15 cellular contexts compared by ENCODE assay signal in genomic region chr11:31655483-31655882, GRCh38.
A peak's percentile ranks its signal among the peaks of the same experiment; 100 is the strongest.
DNase-seq lines count a peak whose midpoint lies in the region; ATAC-seq, FAIRE-seq and TF ChIP-seq lines count a peak whose summit lies in the region.
"Had no signal": no experiment of that assay in that cellular context is flagged by ENCODE, and none has a peak within 500 bp of the region (broad histone marks: within the 10 kb centered on the region; RNA-seq: fewer than 3 reads in every experiment).

No MANE protein-coding gene starts in this region.

- peak; percentile 48 for DNase-seq in AG08395 (ENCODE audit: low spot score)
- peak; percentile 92 for DNase-seq in HS-5 (ENCODE audit: low read depth)
- DNase-seq in amniotic stem cell (lab: John Stamatoyannopoulos, UW) = peak; percentile 3
- peak; percentile 40 for DNase-seq in keratinocyte (ENCODE audit: low read depth, low spot score)
- no peak for DNase-seq in Right ventricle myocardium inferior (ENCODE audit: missing footprints)
- DNase-seq in NCI-H2081 treated with DMSO at 0.1 percent for 48 hours (lab: John Stamatoyannopoulos, UW) = no peak
- DNase-seq in NCI-H345 treated with DMSO at 0.1 percent for 48 hours (lab: John Stamatoyannopoulos, UW; ENCODE audit: unreplicated experiment) = no peak
- DNase-seq in NCI-H2171 treated with DMSO at 0.1 percent for 48 hours (lab: John Stamatoyannopoulos, UW) = no peak
- DNase-seq: activated CD4-positive, alpha-beta memory T cell treated with anti-CD3 and anti-CD28 coated beads for 36 hours; activated naive CD4-positive, alpha-beta T cell treated with anti-CD3 and anti-CD28 coated beads for 36 hours; effector CD8-positive, alpha-beta T cell; naive B cell; NCI-H1417 treated with DMSO at 0.1 percent for 48 hours; spleen; SW 1271 had no signal

- no peak for TF ChIP-seq CTCF in keratinocyte (optimal IDR thresholded peaks at IDR 0.05 in 1 of 3, IDR thresholded peaks at IDR 0.05 in 1 of 3, conservative IDR thresholded peaks at IDR 0.05 in 1 of 3; ENCODE audit: extremely low read depth in 1 of 3, insufficient read depth in 2 of 3, low read length in 3 of 3)

- intact Hi-C loops in Right ventricle myocardium inferior (cut with DNase I) = no loop called here

- ATAC-seq in Right ventricle myocardium inferior = no peak

- peak overlapping the region; percentile 37 for H3K27ac ChIP-seq in keratinocyte (ENCODE audit: control insufficient read depth, insufficient read depth, low read length)
- H3K27ac ChIP-seq: spleen had no signal

- H3K4me2 ChIP-seq in keratinocyte (ENCODE audit: control insufficient read depth, extremely low read depth, insufficient read depth, low read depth, low read length) = peak overlapping the region; percentile 59

- H3K9ac ChIP-seq in keratinocyte (ENCODE audit: control insufficient read depth, extremely low read depth, insufficient read depth, low read length) = no peak overlapping the region

- peak; percentile 93 for FAIRE-seq in keratinocyte (lab: Jason Lieb, UNC)

- H3K79me2 ChIP-seq in keratinocyte (ENCODE audit: control insufficient read depth, insufficient read depth, low read length) = no peaks in the 10 kb centered on the region

- no peaks in the 10 kb centered on the region for H4K20me1 ChIP-seq in keratinocyte (ENCODE audit: control insufficient read depth, extremely low read depth, insufficient read depth, low read length)

- dilution Hi-C loops in keratinocyte (cut with MboI; ENCODE audit: extremely low pct_ligation_motif_present, low sequenced_read_pairs) = no loop called here

- no peak overlapping the region for H3K4me3 ChIP-seq in keratinocyte (ENCODE audit: control insufficient read depth in 2 of 3, extremely low read depth in 1 of 3, insufficient read depth in 2 of 3, low read depth in 1 of 3, low read length in 3 of 3)
- H3K4me3 ChIP-seq: spleen had no signal

- peaks cover 15% of the 10 kb centered on the region for H3K4me1 ChIP-seq in keratinocyte (ENCODE audit: control insufficient read depth, extremely low read depth, insufficient read depth, low read length)
- H3K4me1 ChIP-seq: spleen had no signal

- no peaks in the 10 kb centered on the region for H3K27me3 ChIP-seq in keratinocyte (ENCODE audit: control insufficient read depth, extremely low read depth, insufficient read depth, low read length)
- H3K27me3 ChIP-seq: spleen had no signal

- H3K9me3 ChIP-seq in keratinocyte (ENCODE audit: control insufficient read depth, low read depth, low read length) = no peaks in the 10 kb centered on the region
- H3K9me3 ChIP-seq: spleen had no signal

- H3K36me3 ChIP-seq in keratinocyte (ENCODE audit: control insufficient read depth in 2 of 2, extremely low read depth in 1 of 2, insufficient read depth in 2 of 2, low read length in 2 of 2) = no peaks in the 10 kb centered on the region

- H3K9me1 ChIP-seq in keratinocyte (ENCODE audit: control insufficient read depth, extremely low read depth, insufficient read depth, low read length) = no peaks in the 10 kb centered on the region

- no peak overlapping the region for H2AFZ ChIP-seq in keratinocyte (ENCODE audit: control insufficient read depth, low read length)

Comparison
In these comparisons a context has a peak if more than half of its experiments do, and no peak if none do; other contexts are left out.
1. DNase-seq: peak in AG08395 (single experiment), HS-5 (single experiment), amniotic stem cell (single experiment) and keratinocyte (single experiment); none in Right ventricle myocardium inferior (single experiment), NCI-H2081 treated with DMSO at 0.1 percent for 48 hours (single experiment), NCI-H345 treated with DMSO at 0.1 percent for 48 hours (single experiment) and NCI-H2171 treated with DMSO at 0.1 percent for 48 hours (single experiment).